Comparison of ENCODE assay signal across 8 cellular contexts in genomic region chr1:31789259-31790065, GRCh38. TPM values are rescaled to one million over a fixed set of nuclear protein-coding genes. Genes with fewer than 3 reads are reported as not detected.
DNase-seq lines count a peak whose midpoint lies in the region; ATAC-seq and TF ChIP-seq lines count a peak whose summit lies in the region.

No MANE protein-coding gene starts in this region.

- H3K4me3 ChIP-seq in GM12865 (ENCODE audit: low read depth, low read length) (peak overlapping the region; percentile 58), spleen (peak overlapping the region; percentile 64 to 89 (median 70))

- DNase-seq in GM12865 (ENCODE audit: low read depth): peak; percentile 92
- DNase-seq in NCI-H2196 (lab: John Stamatoyannopoulos, UW; ENCODE audit: unreplicated experiment): peak; percentile 91
- peak; percentile 90 to 99 (median 94) for DNase-seq in activated CD4-positive, CD25-positive, alpha-beta regulatory T cell (lab: John Stamatoyannopoulos, UW)
- peak in 60 of 61 donors; percentile 49 to 97 (median 92) for DNase-seq in caudate nucleus (lab: John Stamatoyannopoulos, UW)
- DNase-seq in islet precursor cell: peak; percentile 97
- DNase-seq in spleen: peak; percentile 99

- WGBS in spleen, 5 donors: 14 to 17% (median 16%) methylated on average over 23 to 26 of the region's 26 CpGs

- H3K9me3 ChIP-seq in spleen: no peaks in the 10 kb centered on the region

- peak; percentile 46 for ATAC-seq in HG03097 (IDR thresholded peaks at IDR 0.05; ENCODE audit: low FRiP score, unreplicated experiment)
- ATAC-seq in HG03457 (IDR thresholded peaks at IDR 0.05; ENCODE audit: unreplicated experiment): no peak

- peaks cover 0 to 4% (median 0%) of the 10 kb centered on the region in 7 donors for H3K27me3 ChIP-seq in spleen (replicated peaks in 1 of 7)

- intact Hi-C loops in spleen (cut with DNase I; ENCODE audit: low total_unique reads): loop anchor here (2.0 to 10.0 kb wide), 2 partner anchors 125 to 215 kb away; partner anchors contain the start of gene TINAGL1

- no peak for TF ChIP-seq POLR2A in spleen (IDR thresholded peaks at IDR 0.05)

- no peaks in the 10 kb centered on the region for H3K36me3 ChIP-seq in spleen

- H3K27ac ChIP-seq in caudate nucleus (ENCODE audit: low read depth, low read length) (peak overlapping the region; percentile 96), spleen (peak overlapping the region in 7 of 8 donors; percentile 83 to 93 (median 88))

- peaks cover 0 to 39% (median 17%) of the 10 kb centered on the region in 6 donors for H3K4me1 ChIP-seq in spleen

- TF ChIP-seq CTCF in GM12865 (IDR thresholded peaks at IDR 0.05; ENCODE audit: insufficient read depth, low read depth, low read length, missing control alignments) (peak; percentile 93), spleen (IDR thresholded peaks at IDR 0.05 in 8 of 11, conservative IDR thresholded peaks at IDR 0.05 in 3 of 11) (peak; percentile 91 to 99 (median 97))

RNA-seq across cellular contexts. Expression of gene ADGRB2, which starts 25.3 kb away (rescaled TPM):
- total RNA-seq in spleen: 1 to 10 TPM in 5 of 7 donors, under 1 TPM in 2; 0.82 to 5.1 (median 2.7) TPM
- 1 to 10 TPM in 1 of 3 donors, under 1 TPM in 2; 0.52 to 1.4 (median 0.57) TPM for polyA plus RNA-seq in spleen

RNA-seq across cellular contexts. Expression of gene SPOCD1, which starts 26.4 kb away (rescaled TPM):
- total RNA-seq in spleen: 1 to 10 TPM; 1.2 to 5.0 (median 4.1) TPM
- 1 to 10 TPM in 2 of 3 donors, under 1 TPM in 1; 0.74 to 2.0 (median 1.4) TPM for polyA plus RNA-seq in spleen
